In the genomic region with DNA sequence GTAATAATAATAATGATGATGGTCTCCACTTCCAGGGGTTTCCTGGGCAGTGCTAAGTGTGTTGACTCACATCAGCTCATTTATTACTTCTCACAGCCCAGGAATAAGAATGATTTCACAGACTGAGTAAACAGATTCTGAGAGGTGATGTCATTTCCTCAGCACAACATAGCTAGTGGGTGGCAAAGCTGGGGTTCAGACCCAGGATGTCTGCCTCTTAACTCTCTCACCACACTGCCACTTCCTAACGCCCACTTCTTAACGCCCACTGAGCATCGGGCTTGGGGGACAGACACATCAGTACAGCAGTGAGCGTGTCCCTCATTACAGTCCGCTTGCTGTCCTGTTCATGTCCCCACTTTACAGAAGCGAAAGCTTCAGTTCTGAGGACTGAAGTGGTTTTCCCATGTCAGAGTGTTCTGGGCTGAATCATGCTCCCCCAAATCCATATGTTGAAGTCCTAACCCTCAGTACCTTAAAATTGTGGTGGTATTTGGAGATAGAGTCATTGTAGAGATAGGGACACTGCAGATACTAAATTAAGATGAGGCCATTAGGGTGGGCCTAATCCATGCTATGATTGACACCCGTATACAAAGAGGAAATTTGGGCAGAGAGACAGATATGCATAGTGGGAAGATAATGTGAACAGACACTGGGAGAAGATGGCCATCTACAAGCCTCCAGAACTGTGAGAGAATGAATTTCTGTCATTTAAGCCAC, we compare ENCODE assay signal across 8 cellular contexts.
DNase-seq lines count a peak whose midpoint lies in the region; ATAC-seq and TF ChIP-seq lines count a peak whose summit lies in the region.
"Had no signal": no experiment of that assay in that cellular context is flagged by ENCODE, and none has a peak within 500 bp of the region (broad histone marks: within the 10 kb centered on the region; RNA-seq: fewer than 3 reads in every experiment).

No MANE protein-coding gene starts in this region.

- DNase-seq in activated CD4-positive, CD25-positive, alpha-beta regulatory T cell treated with anti-CD3 and anti-CD28 coated beads, Interleukin-2, amount 50 U/mL, for 16 hours (ENCODE audit: low read depth, low spot score): peak; percentile 45
- DNase-seq in choroid plexus epithelial cell (ENCODE audit: low read depth) (peak; percentile 74), C1 segment of cervical spinal cord (lab: John Stamatoyannopoulos, UW) (no peak)
- peak; percentile 61 for DNase-seq in stimulated activated CD4-positive, alpha-beta T cell treated with anti-CD3 and anti-CD28 coated beads, Interleukin-4, amount 100 ng/mL, for 1 hour
- DNase-seq: right lobe of liver had no signal

- TF ChIP-seq CTCF in choroid plexus epithelial cell (conservative IDR thresholded peaks at IDR 0.05; ENCODE audit: low read depth, low read length): no peak

- ATAC-seq in GM21786 (IDR thresholded peaks at IDR 0.05; ENCODE audit: unreplicated experiment) (peak; percentile 65), HG02623 (IDR thresholded peaks at IDR 0.05; ENCODE audit: unreplicated experiment) (no peak), GM18520 (IDR thresholded peaks at IDR 0.05; ENCODE audit: unreplicated experiment) (no peak)

- H3K4me3 ChIP-seq in choroid plexus epithelial cell (ENCODE audit: low read depth, low read length): no peak overlapping the region
- H3K4me3 ChIP-seq: right lobe of liver had no signal

Comparison
In these comparisons a context has a peak if more than half of its experiments do, and no peak if none do; other contexts are left out.
1. DNase-seq: peak in activated CD4-positive, CD25-positive, alpha-beta regulatory T cell treated with anti-CD3 and anti-CD28 coated beads, Interleukin-2, amount 50 U/mL, for 16 hours (single experiment), choroid plexus epithelial cell (single experiment) and stimulated activated CD4-positive, alpha-beta T cell treated with anti-CD3 and anti-CD28 coated beads, Interleukin-4, amount 100 ng/mL, for 1 hour (single experiment); none in C1 segment of cervical spinal cord (0 of 14).